ENCODE assay signal across 15 cellular contexts in genomic region chr3:149449799-149450198, GRCh38. TPM values are rescaled to one million over a fixed set of nuclear protein-coding genes. Genes with fewer than 3 reads are reported as not detected.
DNase-seq lines count a peak whose midpoint lies in the region; ATAC-seq and TF ChIP-seq lines count a peak whose summit lies in the region.
"Had no signal": no experiment of that assay in that cellular context is flagged by ENCODE, and none has a peak within 500 bp of the region (broad histone marks: within the 10 kb centered on the region; RNA-seq: fewer than 3 reads in every experiment).

No MANE protein-coding gene starts in this region.

- intact Hi-C loops in heart right ventricle (cut with DNase I) (loop anchor here in 1 of 10 donors (2.0 kb wide), 1 partner anchor 63 kb away; no protein-coding TSS in a partner anchor), lower lobe of right lung (cut with DNase I) (no loop called here), upper lobe of right lung (cut with DNase I) (no loop called here)

- TF ChIP-seq POLR2A in erythroblast (IDR thresholded peaks at IDR 0.05; ENCODE audit: low read length), result no peak

- H3K9me3 ChIP-seq in heart right ventricle (peaks cover 0 to 14% (median 0%) of the 10 kb centered on the region in 11 donors), right atrium auricular region (peaks cover 0 to 12% of the 10 kb centered on the region in 2 donors), lower lobe of right lung (peaks cover 7% of the 10 kb centered on the region), upper lobe of right lung (no peaks in the 10 kb centered on the region)

- peaks cover 2% of the 10 kb centered on the region for H3K36me3 Mint-ChIP-seq in chondrocyte (ENCODE audit: low read depth)
- H3K36me3 Mint-ChIP-seq: activated naive CD4-positive, alpha-beta T cell treated with anti-CD3 and anti-CD28 coated beads, Interleukin-2, amount 50 U/mL, for 24 hours had no signal

- H3K4me3 ChIP-seq in heart right ventricle, result no peak overlapping the region
- H3K4me3 ChIP-seq in right atrium auricular region, result no peak overlapping the region
- H3K4me3 ChIP-seq in lower lobe of right lung, result no peak overlapping the region
- no peak overlapping the region for H3K4me3 ChIP-seq in upper lobe of right lung
- H3K4me3 ChIP-seq: SJCRH30, upper lobe of left lung had no signal

- H3K27me3 Mint-ChIP-seq in chondrocyte (ENCODE audit: low read depth), result no peaks in the 10 kb centered on the region

- peaks cover 8 to 32% (median 29%) of the 10 kb centered on the region in 9 donors for H3K4me1 ChIP-seq in heart right ventricle
- peaks cover 0 to 21% of the 10 kb centered on the region in 2 donors for H3K4me1 ChIP-seq in right atrium auricular region
- H3K4me1 ChIP-seq in lower lobe of right lung, result peaks cover 22% of the 10 kb centered on the region
- H3K4me1 ChIP-seq in upper lobe of right lung, result peaks cover 6% of the 10 kb centered on the region
- H3K4me1 ChIP-seq: SJCRH30 had no signal

- peaks cover 15% of the 10 kb centered on the region for H3K9me3 Mint-ChIP-seq in chondrocyte (ENCODE audit: low read depth)
- H3K9me3 Mint-ChIP-seq: activated naive CD4-positive, alpha-beta T cell treated with anti-CD3 and anti-CD28 coated beads, Interleukin-2, amount 50 U/mL, for 24 hours had no signal

- H3K4me1 Mint-ChIP-seq in chondrocyte (ENCODE audit: low read depth), result peaks cover 42% of the 10 kb centered on the region
- H3K4me1 Mint-ChIP-seq: activated naive CD4-positive, alpha-beta T cell treated with anti-CD3 and anti-CD28 coated beads, Interleukin-2, amount 50 U/mL, for 24 hours had no signal

- H3K36me3 ChIP-seq in heart right ventricle (no peaks in the 10 kb centered on the region), right atrium auricular region (no peaks in the 10 kb centered on the region), lower lobe of right lung (no peaks in the 10 kb centered on the region), upper lobe of right lung (no peaks in the 10 kb centered on the region)
- H3K36me3 ChIP-seq: SJCRH30, upper lobe of left lung had no signal

- H3K27me3 ChIP-seq in heart right ventricle (no peaks in the 10 kb centered on the region), right atrium auricular region (no peaks in the 10 kb centered on the region), lower lobe of right lung (ENCODE audit: low read depth) (no peaks in the 10 kb centered on the region), upper lobe of right lung (no peaks in the 10 kb centered on the region)
- H3K27me3 ChIP-seq: SJCRH30, upper lobe of left lung had no signal

- no peak overlapping the region for H3K4me3 Mint-ChIP-seq in chondrocyte (ENCODE audit: unreplicated experiment)
- H3K4me3 Mint-ChIP-seq: activated naive CD4-positive, alpha-beta T cell treated with anti-CD3 and anti-CD28 coated beads, Interleukin-2, amount 50 U/mL, for 24 hours had no signal

- TF ChIP-seq CTCF in heart right ventricle (IDR thresholded peaks at IDR 0.05) (no peak), right atrium auricular region (IDR thresholded peaks at IDR 0.05) (no peak), chondrocyte (IDR thresholded peaks at IDR 0.05) (no peak), lower lobe of right lung (IDR thresholded peaks at IDR 0.05) (no peak), upper lobe of right lung (IDR thresholded peaks at IDR 0.05) (no peak)

- no peak for DNase-seq in heart right ventricle
- no peak for DNase-seq in right atrium auricular region (ENCODE audit: low spot score)
- DNase-seq in chondrocyte (ENCODE audit: low spot score), result no peak
- no peak for DNase-seq in lower lobe of right lung
- DNase-seq in upper lobe of right lung, result no peak
- no peak for DNase-seq in erythroblast (lab: John Stamatoyannopoulos, UW)
- DNase-seq: Kasumi-1, NCI-H2081 treated with DMSO at 0.1 percent for 48 hours, nucleus accumbens, SJCRH30 had no signal

- 27 to 46% methylated on average over 4 of the region's 4 CpGs for WGBS in heart right ventricle, 2 donors

- ATAC-seq in heart right ventricle (peak in 5 of 8 donors; percentile 16 to 48 (median 30)), lower lobe of right lung (peak; percentile 57 to 80), upper lobe of right lung (peak; percentile 83), HG02981 (IDR thresholded peaks at IDR 0.05; ENCODE audit: unreplicated experiment) (no peak), HG02870 (IDR thresholded peaks at IDR 0.05; ENCODE audit: unreplicated experiment) (no peak)

- H3K27ac Mint-ChIP-seq in chondrocyte (ENCODE audit: unreplicated experiment), result peak overlapping the region; percentile 95
- H3K27ac Mint-ChIP-seq: activated naive CD4-positive, alpha-beta T cell treated with anti-CD3 and anti-CD28 coated beads, Interleukin-2, amount 50 U/mL, for 24 hours had no signal

- peak overlapping the region in 9 of 10 donors; percentile 21 to 80 (median 69) for H3K27ac ChIP-seq in heart right ventricle
- H3K27ac ChIP-seq in right atrium auricular region, result no peak overlapping the region
- peak overlapping the region; percentile 25 for H3K27ac ChIP-seq in lower lobe of right lung
- peak overlapping the region; percentile 2 for H3K27ac ChIP-seq in upper lobe of right lung
- H3K27ac ChIP-seq: SJCRH30 had no signal

RNA-seq across cellular contexts. Expression of gene TM4SF4, which starts 24.7 kb away (rescaled TPM):
- not detected for total RNA-seq in heart right ventricle
- not detected for polyA plus RNA-seq in heart right ventricle
- not detected for total RNA-seq in right atrium auricular region
- not detected in 3 replicates for total RNA-seq in chondrocyte
- not detected for total RNA-seq in lower lobe of right lung
- 0.49 TPM for total RNA-seq in upper lobe of right lung
- total RNA-seq: kidney epithelial cell, SJCRH30 had no signal

Comparison
In these comparisons a context has a peak if more than half of its experiments do, and no peak if none do; other contexts are left out.
1. H3K27ac ChIP-seq: peak in heart right ventricle (9 of 10), lower lobe of right lung (single experiment) and upper lobe of right lung (single experiment); none in right atrium auricular region (0 of 2).
2. ATAC-seq: peak in heart right ventricle (5 of 8), lower lobe of right lung (2 of 2) and upper lobe of right lung (single experiment); none in HG02981 (single experiment) and HG02870 (single experiment).